In genomic region chr17:27601069-27601974, GRCh38 we compare ENCODE assay signal across 8 cellular contexts. TPM values are rescaled to one million over a fixed set of nuclear protein-coding genes. Genes with fewer than 3 reads are reported as not detected.
DNase-seq lines count a peak whose midpoint lies in the region; ATAC-seq and TF ChIP-seq lines count a peak whose summit lies in the region.

No MANE protein-coding gene starts in this region.

- H3K9me3 ChIP-seq in SJSA1 (replicated peaks) (no peaks in the 10 kb centered on the region), testis (no peaks in the 10 kb centered on the region)

- peaks cover 24% of the 10 kb centered on the region for H3K36me3 ChIP-seq in SJSA1
- no peaks in the 10 kb centered on the region for H3K36me3 ChIP-seq in testis (ENCODE audit: low read depth, missing control alignments)

- H3K27ac ChIP-seq in SJSA1 = no peak overlapping the region
- no peak overlapping the region for H3K27ac ChIP-seq in foreskin keratinocyte
- H3K27ac ChIP-seq in testis = no peak overlapping the region

- intact Hi-C loops in testis (cut with DNase I; ENCODE audit: low total_unique reads) = loop anchor here (10.0 kb wide), 1 partner anchor 357 kb away; no protein-coding TSS in a partner anchor

- H3K27me3 ChIP-seq in SJSA1 (replicated peaks) (no peaks in the 10 kb centered on the region), foreskin keratinocyte (no peaks in the 10 kb centered on the region), testis (no peaks in the 10 kb centered on the region)

- DNase-seq in DMS53 (lab: John Stamatoyannopoulos, UW) (peak; percentile 89), LHCN-M2 (ENCODE audit: low read depth) (peak; percentile 68), SJSA1 (ENCODE audit: low read depth in 1 of 2, low spot score in 2 of 2) (peak; percentile 66 to 77), foreskin keratinocyte (peak; percentile 39 to 64), nucleus accumbens (lab: John Stamatoyannopoulos, UW) (peak in 50 of 56 donors; percentile 9 to 95 (median 53)), testis (peak; percentile 94)
- peak; percentile 93 for DNase-seq in activated effector memory CD4-positive, alpha-beta T cell treated with anti-CD3 and anti-CD28 coated beads, Interleukin-2, amount 50 U/mL, for 16 hours

- TF ChIP-seq POLR2A in testis (IDR thresholded peaks at IDR 0.05) = no peak

- TF ChIP-seq CTCF in foreskin keratinocyte (conservative IDR thresholded peaks at IDR 0.05) (peak; percentile 93), testis (IDR thresholded peaks at IDR 0.05) (peak; percentile 93 to 95 (median 93))

- H3K4me1 ChIP-seq in SJSA1 (replicated peaks) (no peaks in the 10 kb centered on the region), foreskin keratinocyte (no peaks in the 10 kb centered on the region), testis (peaks cover 8% of the 10 kb centered on the region)

- WGBS in testis, 2 donors = 69 to 71% methylated on average over 11 of the region's 11 CpGs

- ATAC-seq in foreskin keratinocyte (peak; percentile 61), GM21360 (IDR thresholded peaks at IDR 0.05; ENCODE audit: unreplicated experiment) (no peak)

- H3K4me3 ChIP-seq in SJSA1 (no peak overlapping the region), testis (no peak overlapping the region)

RNA-seq across cellular contexts. Expression of gene LGALS9, which starts 29.7 kb away (rescaled TPM):
- total RNA-seq in LHCN-M2 (2014; rRNA removed) (0.11 TPM in 1 of 2 replicates, not detected in the other), foreskin keratinocyte (0.82 and 1.1 TPM in 2 replicates), testis (1 to 10 TPM; 7.2 to 7.4 TPM)
- 1.00 TPM for polyA plus RNA-seq in LHCN-M2 (2012)
- 0.50 TPM in 1 of 2 replicates, not detected in the other for total RNA-seq in SJSA1 (2014; rRNA removed; shearing (Covaris generic))
- polyA plus RNA-seq in foreskin keratinocyte (1.7 and 1.9 TPM in 2 replicates), testis (ENCODE audit: insufficient read depth, low read depth, low replicate concordance) (27.5 TPM)
